ENCODE assay signal across 16 cellular contexts in genomic region chr4:16597829-16598228, GRCh38.
DNase-seq lines count a peak whose midpoint lies in the region; ATAC-seq, FAIRE-seq and TF ChIP-seq lines count a peak whose summit lies in the region.
"Had no signal": no experiment of that assay in that cellular context is flagged by ENCODE, and none has a peak within 500 bp of the region (broad histone marks: within the 10 kb centered on the region; RNA-seq: fewer than 3 reads in every experiment).

No MANE protein-coding gene starts in this region.

- peak overlapping the region in 9 of 10 donors; percentile 1 to 51 (median 27) for H3K27ac ChIP-seq in heart right ventricle
- peak overlapping the region; percentile 47 to 50 for H3K27ac ChIP-seq in uterus
- H3K27ac ChIP-seq: A549, ascending aorta had no signal

- H3K4me1 ChIP-seq in heart right ventricle (peaks cover 0 to 35% (median 13%) of the 10 kb centered on the region in 9 donors), uterus (no peaks in the 10 kb centered on the region)
- H3K4me1 ChIP-seq: A549, ascending aorta had no signal

- H3K27me3 Mint-ChIP-seq in immature natural killer cell (ENCODE audit: low read depth in 3 of 3), result no peaks in the 10 kb centered on the region
- H3K27me3 Mint-ChIP-seq: activated CD4-positive, alpha-beta memory T cell treated with anti-CD3 and anti-CD28 coated beads for 36 hours had no signal

- H3K27me3 ChIP-seq in heart right ventricle, result no peaks in the 10 kb centered on the region
- H3K27me3 ChIP-seq in uterus, result no peaks in the 10 kb centered on the region
- H3K27me3 ChIP-seq: ascending aorta had no signal

- DNase-seq in heart right ventricle (peak in 1 of 2 donors; percentile 52), Right ventricle myocardium inferior (ENCODE audit: missing footprints) (no peak), choroid plexus epithelial cell (ENCODE audit: low read depth) (peak; percentile 52), immature natural killer cell (peak in 1 of 3 donors; percentile 8), uterus (no peak), D721Med (ENCODE audit: insufficient read length, low spot score) (no peak)
- no peak for DNase-seq in stimulated activated CD4-positive, alpha-beta T cell treated with anti-CD3 and anti-CD28 coated beads, Interleukin-12 subunit alpha, Interleukin-12 subunit beta, amount 100 ng/mL, for 4 hours
- DNase-seq: activated CD4-positive, alpha-beta memory T cell treated with anti-CD3 and anti-CD28 coated beads for 36 hours; GOT3; Karpas-422; NCI-H187 treated with DMSO at 0.1 percent for 48 hours; NCI-H526 treated with DMSO at 0.1 percent for 48 hours; SHP77 had no signal

- peaks cover 0 to 1% (median 0%) of the 10 kb centered on the region in 6 donors for H3K9me3 Mint-ChIP-seq in immature natural killer cell
- H3K9me3 Mint-ChIP-seq: activated CD4-positive, alpha-beta memory T cell treated with anti-CD3 and anti-CD28 coated beads for 36 hours had no signal

- no peak overlapping the region for H3K4me3 ChIP-seq in heart right ventricle
- H3K4me3 ChIP-seq in choroid plexus epithelial cell (ENCODE audit: low read depth, low read length), result no peak overlapping the region
- no peak overlapping the region for H3K4me3 ChIP-seq in uterus
- H3K4me3 ChIP-seq: A549, ascending aorta had no signal

- peaks cover 25 to 26% of the 10 kb centered on the region in 2 donors for H3K4me1 Mint-ChIP-seq in immature natural killer cell

- H3K4me3 Mint-ChIP-seq in immature natural killer cell, result peak overlapping the region in 4 of 5 donors; percentile 35 to 78 (median 59)
- H3K4me3 Mint-ChIP-seq: activated CD4-positive, alpha-beta memory T cell treated with anti-CD3 and anti-CD28 coated beads for 36 hours had no signal

- WGBS in heart right ventricle, 2 donors, result 64 to 70% methylated on average over 3 of the region's 3 CpGs

- H3K36me3 ChIP-seq in heart right ventricle, result no peaks in the 10 kb centered on the region
- H3K36me3 ChIP-seq in uterus, result no peaks in the 10 kb centered on the region
- H3K36me3 ChIP-seq: ascending aorta had no signal

- peak overlapping the region in 5 of 6 donors; percentile 79 to 87 (median 82) for H3K27ac Mint-ChIP-seq in immature natural killer cell
- H3K27ac Mint-ChIP-seq: activated CD4-positive, alpha-beta memory T cell treated with anti-CD3 and anti-CD28 coated beads for 36 hours had no signal

- no peaks in the 10 kb centered on the region for H3K36me3 Mint-ChIP-seq in immature natural killer cell
- H3K36me3 Mint-ChIP-seq: activated CD4-positive, alpha-beta memory T cell treated with anti-CD3 and anti-CD28 coated beads for 36 hours had no signal

- no peak for TF ChIP-seq POLR2A in uterus (IDR thresholded peaks at IDR 0.05)

- no peak for FAIRE-seq in D721Med (lab: Jason Lieb, UNC)
- FAIRE-seq: A549 had no signal

- intact Hi-C loops in heart right ventricle (cut with DNase I) (no loop called here), Right ventricle myocardium inferior (cut with DNase I) (no loop called here), uterus (cut with DNase I; ENCODE audit: low total_unique reads) (no loop called here)

- TF ChIP-seq CTCF in heart right ventricle (IDR thresholded peaks at IDR 0.05), result no peak
- TF ChIP-seq CTCF in choroid plexus epithelial cell (conservative IDR thresholded peaks at IDR 0.05; ENCODE audit: low read depth, low read length), result no peak
- no peak for TF ChIP-seq CTCF in uterus (IDR thresholded peaks at IDR 0.05)
- TF ChIP-seq CTCF in D721Med (IDR thresholded peaks at IDR 0.05; ENCODE audit: insufficient read depth, missing control alignments), result no peak

- ATAC-seq in heart right ventricle (peak in 7 of 8 donors; percentile 33 to 84 (median 63)), Right ventricle myocardium inferior (no peak), HG03280 (IDR thresholded peaks at IDR 0.05; ENCODE audit: unreplicated experiment) (no peak)
- ATAC-seq: A549 had no signal

- H3K9me3 ChIP-seq in heart right ventricle (peaks cover 0 to 3% (median 0%) of the 10 kb centered on the region in 11 donors), uterus (no peaks in the 10 kb centered on the region)
- H3K9me3 ChIP-seq: A549, ascending aorta had no signal

Comparison
In these comparisons a context has a peak if more than half of its experiments do, and no peak if none do; other contexts are left out.
1. ATAC-seq: peak in heart right ventricle (7 of 8); none in Right ventricle myocardium inferior (single experiment) and HG03280 (single experiment).